In the genomic region with DNA sequence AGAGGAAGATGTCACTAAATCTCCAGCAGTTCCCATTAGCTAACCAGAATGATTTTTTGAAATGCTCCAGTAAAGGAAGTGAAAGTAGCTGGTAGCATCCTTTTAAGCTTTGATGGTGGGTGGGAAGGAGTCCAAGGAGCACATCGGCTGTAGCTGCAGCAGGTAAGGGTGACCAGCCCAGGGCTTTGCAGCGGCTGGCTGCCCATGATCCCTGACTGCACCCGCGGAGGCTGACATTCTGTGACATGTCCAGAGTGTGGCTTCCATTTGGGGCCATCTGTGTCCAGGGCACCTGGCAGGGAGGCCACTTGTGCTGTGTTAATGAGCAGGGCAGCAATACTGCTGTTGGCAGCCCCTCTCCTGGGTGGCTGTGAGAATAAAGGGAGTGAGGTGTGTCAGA, we compare ENCODE assay signal across 2 cellular contexts.
TF ChIP-seq lines count a peak whose summit lies in the region.

No MANE protein-coding gene starts in this region.

TF ChIP-seq in SK-N-SH, 30 proteins besides CTCF, POLR2A, EP300 and RAD21 (continued from another document):
- no peak for TF ChIP-seq USF2 (IDR thresholded peaks at IDR 0.05; ENCODE audit: borderline replicate concordance, low read depth, low read length)
- no peak for TF ChIP-seq FOXJ3 (CRISPR knock-in tag; IDR thresholded peaks at IDR 0.05)

TF ChIP-seq in SK-N-SH treated with all-trans-retinoic acid at 6 μM for 48 hours, 23 proteins besides CTCF, POLR2A, EP300 and RAD21 (continued from another document):
- TF ChIP-seq, protein P1, sequence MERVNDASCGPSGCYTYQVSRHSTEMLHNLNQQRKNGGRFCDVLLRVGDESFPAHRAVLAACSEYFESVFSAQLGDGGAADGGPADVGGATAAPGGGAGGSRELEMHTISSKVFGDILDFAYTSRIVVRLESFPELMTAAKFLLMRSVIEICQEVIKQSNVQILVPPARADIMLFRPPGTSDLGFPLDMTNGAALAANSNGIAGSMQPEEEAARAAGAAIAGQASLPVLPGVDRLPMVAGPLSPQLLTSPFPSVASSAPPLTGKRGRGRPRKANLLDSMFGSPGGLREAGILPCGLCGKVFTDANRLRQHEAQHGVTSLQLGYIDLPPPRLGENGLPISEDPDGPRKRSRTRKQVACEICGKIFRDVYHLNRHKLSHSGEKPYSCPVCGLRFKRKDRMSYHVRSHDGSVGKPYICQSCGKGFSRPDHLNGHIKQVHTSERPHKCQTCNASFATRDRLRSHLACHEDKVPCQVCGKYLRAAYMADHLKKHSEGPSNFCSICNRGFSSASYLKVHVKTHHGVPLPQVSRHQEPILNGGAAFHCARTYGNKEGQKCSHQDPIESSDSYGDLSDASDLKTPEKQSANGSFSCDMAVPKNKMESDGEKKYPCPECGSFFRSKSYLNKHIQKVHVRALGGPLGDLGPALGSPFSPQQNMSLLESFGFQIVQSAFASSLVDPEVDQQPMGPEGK (CRISPR knock-in tag; IDR thresholded peaks at IDR 0.05; ENCODE audit: borderline replicate concordance) = no peak
- TF ChIP-seq ARNTL (CRISPR knock-in tag; IDR thresholded peaks at IDR 0.05; ENCODE audit: borderline replicate concordance, low read depth) (no peak), TSHZ2 (CRISPR knock-in tag; IDR thresholded peaks at IDR 0.05) (no peak), ZNF8 (CRISPR knock-in tag; IDR thresholded peaks at IDR 0.05) (no peak), POU6F1 (CRISPR knock-in tag; IDR thresholded peaks at IDR 0.05; ENCODE audit: borderline replicate concordance, low read depth) (no peak), CREB5 (CRISPR knock-in tag; IDR thresholded peaks at IDR 0.05; ENCODE audit: low read depth) (no peak), OSR1 (CRISPR knock-in tag; IDR thresholded peaks at IDR 0.05) (no peak), PPARA (CRISPR knock-in tag; IDR thresholded peaks at IDR 0.05; ENCODE audit: borderline replicate concordance) (no peak), RARB (CRISPR knock-in tag; IDR thresholded peaks at IDR 0.05) (no peak), TOX (CRISPR knock-in tag; IDR thresholded peaks at IDR 0.05; ENCODE audit: borderline replicate concordance) (no peak), CSRNP3 (CRISPR knock-in tag; IDR thresholded peaks at IDR 0.05) (no peak), ZNF565 (CRISPR knock-in tag; conservative IDR thresholded peaks at IDR 0.05; ENCODE audit: low read depth) (no peak)
